In genomic region chr16:71440669-71441347, GRCh38 we compare ENCODE assay signal across 13 cellular contexts. TPM values are rescaled to one million over a fixed set of nuclear protein-coding genes. Genes with fewer than 3 reads are reported as not detected.
DNase-seq lines count a peak whose midpoint lies in the region; ATAC-seq, FAIRE-seq and TF ChIP-seq lines count a peak whose summit lies in the region.
"Had no signal": no experiment of that assay in that cellular context is flagged by ENCODE, and none has a peak within 500 bp of the region (broad histone marks: within the 10 kb centered on the region; RNA-seq: fewer than 3 reads in every experiment).

No MANE protein-coding gene starts in this region.

- H3K36me3 ChIP-seq in Peyer's patch: no peaks in the 10 kb centered on the region

- H3K4me3 ChIP-seq in Peyer's patch: no peak overlapping the region

- peaks cover 0 to 21% (median 5%) of the 10 kb centered on the region in 4 donors for H3K9me3 ChIP-seq in Peyer's patch

- FAIRE-seq in GM12891 (lab: Jason Lieb, UNC): no peak
- FAIRE-seq: A204.1 had no signal

- DNase-seq in DMS53 (lab: John Stamatoyannopoulos, UW) (peak; percentile 52), DMS53 treated with DMSO at 0.1 percent for 48 hours (lab: John Stamatoyannopoulos, UW; ENCODE audit: unreplicated experiment) (no peak), GM12891 (ENCODE audit: insufficient read length, low spot score) (peak; percentile 39), RKO (ENCODE audit: low spot score) (peak; percentile 30), iPS-NIHi7 (ENCODE audit: extremely low spot score) (peak; percentile 84), Peyer's patch (no peak)
- DNase-seq: hippocampal formation, NCI-H1694 treated with DMSO at 0.1 percent for 48 hours, substantia nigra had no signal

- H3K27me3 ChIP-seq in Peyer's patch: no peaks in the 10 kb centered on the region

- TF ChIP-seq POLR2A in GM12891 (IDR thresholded peaks at IDR 0.05; ENCODE audit: low read depth, low read length) (no peak), Peyer's patch (IDR thresholded peaks at IDR 0.05) (no peak)

- no peak for TF ChIP-seq CTCF in Peyer's patch (IDR thresholded peaks at IDR 0.05)

- no peak overlapping the region for H3K27ac ChIP-seq in Peyer's patch

- ATAC-seq in HG03139 (IDR thresholded peaks at IDR 0.05; ENCODE audit: unreplicated experiment) (no peak), GM19452 (IDR thresholded peaks at IDR 0.05; ENCODE audit: unreplicated experiment) (no peak)

- H3K4me1 ChIP-seq in Peyer's patch: no peaks in the 10 kb centered on the region

TF ChIP-seq in GM12891, 5 proteins besides CTCF, POLR2A, EP300 and RAD21:
- TF ChIP-seq POLR2AphosphoS5 (IDR thresholded peaks at IDR 0.05; ENCODE audit: low read depth, low read length): no peak
- TF ChIP-seq POU2F2 (IDR thresholded peaks at IDR 0.05; ENCODE audit: low read depth, low read length): no peak
- no peak for TF ChIP-seq PAX5 (IDR thresholded peaks at IDR 0.05; ENCODE audit: insufficient read depth, low read length, severe bottlenecking)
- no peak for TF ChIP-seq SPI1 (IDR thresholded peaks at IDR 0.05; ENCODE audit: low read depth, low read length)
- TF ChIP-seq TAF1 (IDR thresholded peaks at IDR 0.05; ENCODE audit: low read depth, low read length): no peak

RNA-seq across cellular contexts. Expression of gene TLE7, which starts 1.0 kb away (rescaled TPM):
- not detected for polyA plus RNA-seq in GM12891 (2012; ENCODE audit: low read depth, missing spikeins)
- not detected for total RNA-seq in Peyer's patch
- total RNA-seq: renal cortical epithelial cell had no signal

RNA-seq across cellular contexts. Expression of gene ZNF23, which starts 21.2 kb away (rescaled TPM):
- polyA plus RNA-seq in GM12891 (2012; ENCODE audit: low read depth, missing spikeins): 5.0 TPM
- total RNA-seq in Peyer's patch: 10 to 100 TPM in 2 of 4 donors, 1 to 10 TPM in 2; 4.4 to 28.9 (median 9.5) TPM

RNA-seq across cellular contexts. Expression of gene ZNF19, which starts 48.3 kb away (rescaled TPM):
- 1.2 TPM for polyA plus RNA-seq in GM12891 (2012; ENCODE audit: low read depth, missing spikeins)
- total RNA-seq in Peyer's patch: 10 to 100 TPM in 2 of 4 donors, 1 to 10 TPM in 2; 4.4 to 14.9 (median 10.1) TPM

Comparison
In these comparisons a context has a peak if more than half of its experiments do, and no peak if none do; other contexts are left out.
1. DNase-seq: peak in DMS53 (single experiment), GM12891 (single experiment), RKO (single experiment) and iPS-NIHi7 (single experiment); none in DMS53 treated with DMSO at 0.1 percent for 48 hours (single experiment) and Peyer's patch (0 of 3).